Comparison of ENCODE assay signal across 25 cellular contexts in the genomic region with DNA sequence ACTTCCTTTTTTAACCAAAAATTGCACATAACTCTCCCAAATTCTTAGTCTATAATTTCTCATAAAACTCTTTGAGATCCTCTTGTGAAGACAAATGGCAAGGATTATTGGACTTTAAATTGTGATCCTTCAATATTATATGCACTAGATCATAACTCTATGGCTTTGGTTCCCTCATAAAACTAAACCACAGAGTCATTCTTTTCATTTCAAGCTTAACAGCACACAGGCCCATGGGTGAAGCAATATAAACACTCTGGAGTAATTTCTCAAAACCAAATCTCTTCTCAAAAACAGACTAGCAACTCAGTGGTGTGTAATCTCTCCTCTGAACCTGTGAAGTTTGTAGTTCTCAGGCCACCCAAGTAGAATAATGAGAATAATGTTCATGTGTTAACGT.
DNase-seq lines count a peak whose midpoint lies in the region; ATAC-seq and TF ChIP-seq lines count a peak whose summit lies in the region.
"Had no signal": no experiment of that assay in that cellular context is flagged by ENCODE, and none has a peak within 500 bp of the region (broad histone marks: within the 10 kb centered on the region; RNA-seq: fewer than 3 reads in every experiment).

No MANE protein-coding gene starts in this region.

- BruUV-seq in mammary epithelial cell (replicated peaks; lab: Mats Ljungman, UMichigan): no TSS peak

- H3K27ac ChIP-seq in mesenchymal stem cell (ENCODE audit: low read length, poor library complexity, severe bottlenecking) (no peak overlapping the region), mammary epithelial cell (ENCODE audit: insufficient read depth, low read depth, low read length) (no peak overlapping the region)
- H3K27ac ChIP-seq: lower lobe of right lung, right atrium auricular region, RWPE1, suprapubic skin had no signal

- CTCF ChIA-PET in mammary epithelial cell (lab: Charles Lee; ENCODE audit: low non-redundant PET): no interaction called here

- H3K9me3 ChIP-seq in mesenchymal stem cell (ENCODE audit: control insufficient read depth, low read length) (no peaks in the 10 kb centered on the region), mammary epithelial cell (replicated peaks; ENCODE audit: insufficient read depth, low read length) (no peaks in the 10 kb centered on the region)
- H3K9me3 ChIP-seq: HAP-1, lower lobe of right lung, right atrium auricular region, suprapubic skin had no signal

- no peak overlapping the region for H3K14ac ChIP-seq in mesenchymal stem cell (ENCODE audit: low read length in 2 of 2)

- no peak overlapping the region for H2BK15ac ChIP-seq in mesenchymal stem cell (ENCODE audit: low read depth, poor library complexity, severe bottlenecking)

- no peak overlapping the region for H2BK120ac ChIP-seq in mesenchymal stem cell (ENCODE audit: low read depth, low read length)

- H3K36me3 ChIP-seq in mesenchymal stem cell (ENCODE audit: control insufficient read depth in 1 of 2, insufficient read depth in 2 of 2, low read depth in 1 of 2, low read length in 2 of 2): no peaks in the 10 kb centered on the region
- H3K36me3 ChIP-seq in mammary epithelial cell (ENCODE audit: insufficient read depth, low read length): no peaks in the 10 kb centered on the region
- H3K36me3 ChIP-seq: HAP-1, lower lobe of right lung, right atrium auricular region, suprapubic skin had no signal

- H2BK12ac ChIP-seq in mesenchymal stem cell (ENCODE audit: low read length in 2 of 2): no peak overlapping the region

- H2AK5ac ChIP-seq in mesenchymal stem cell (ENCODE audit: low read length, severe bottlenecking): no peak overlapping the region

- in situ Hi-C loops in mammary epithelial cell (cut with MboI; ENCODE audit: low sequenced_read_pairs in 2 of 2): no loop called here

- H3K4me2 ChIP-seq in mesenchymal stem cell (ENCODE audit: low read length, poor library complexity, severe bottlenecking) (no peak overlapping the region), mammary epithelial cell (ENCODE audit: insufficient read depth, low read depth, low read length) (no peak overlapping the region)

- no peaks in the 10 kb centered on the region for H3K27me3 Mint-ChIP-seq in chondrocyte (ENCODE audit: low read depth)
- H3K27me3 Mint-ChIP-seq: CD4-positive, alpha-beta memory T cell had no signal

- H3K4me3 Mint-ChIP-seq in chondrocyte (ENCODE audit: unreplicated experiment): no peak overlapping the region
- no peak overlapping the region for H3K4me3 Mint-ChIP-seq in stimulated activated effector memory CD8-positive, alpha-beta T cell treated with anti-CD3 and anti-CD28 coated beads, Interleukin-12 subunit alpha, Interleukin-12 subunit beta, amount 100 ng/mL, for 72 hours
- H3K4me3 Mint-ChIP-seq: activated naive CD4-positive, alpha-beta T cell treated with anti-CD3 and anti-CD28 coated beads for 36 hours; activated T-cell treated with anti-CD3 and anti-CD28 coated beads, Interleukin-2, amount 50 U/mL, for 24 hours; CD4-positive, alpha-beta memory T cell; endodermal cell; immature natural killer cell had no signal

- H3K36me3 Mint-ChIP-seq in chondrocyte (ENCODE audit: low read depth): peaks cover 4% of the 10 kb centered on the region
- no peaks in the 10 kb centered on the region for H3K36me3 Mint-ChIP-seq in stimulated activated effector memory CD8-positive, alpha-beta T cell treated with anti-CD3 and anti-CD28 coated beads, Interleukin-12 subunit alpha, Interleukin-12 subunit beta, amount 100 ng/mL, for 72 hours
- H3K36me3 Mint-ChIP-seq: CD4-positive, alpha-beta memory T cell; immature natural killer cell had no signal

- no peak overlapping the region for H3K4ac ChIP-seq in mesenchymal stem cell (ENCODE audit: low read depth in 1 of 2, low read length in 2 of 2)

- intact Hi-C loops in left ventricle myocardium superior (cut with micrococcal nuclease) (no loop called here), mammary epithelial cell (cut with micrococcal nuclease) (no loop called here)

- WGBS in mesenchymal stem cell: 76% methylated on average over 1 of the region's 1 CpG
- WGBS in mammary epithelial cell (ENCODE audit: low coverage, missing lambda C conversion rate): 25% methylated on average over 1 of the region's 1 CpG

- ATAC-seq in left ventricle myocardium superior: no peak
- no peak for ATAC-seq in stimulated activated effector memory CD8-positive, alpha-beta T cell treated with anti-CD3 and anti-CD28 coated beads, Interleukin-12 subunit alpha, Interleukin-12 subunit beta, amount 100 ng/mL, for 72 hours
- no peak for ATAC-seq in HG03521 (IDR thresholded peaks at IDR 0.05; ENCODE audit: unreplicated experiment)
- ATAC-seq: HepG2, lower lobe of right lung had no signal

- no peaks in the 10 kb centered on the region for H3K4me1 ChIP-seq in mesenchymal stem cell (ENCODE audit: control insufficient read depth, insufficient read depth, low read depth, low read length)
- H3K4me1 ChIP-seq in mammary epithelial cell (ENCODE audit: insufficient read depth, low read length): no peaks in the 10 kb centered on the region
- H3K4me1 ChIP-seq: lower lobe of right lung, right atrium auricular region, suprapubic skin had no signal

- dilution Hi-C loops in mammary epithelial cell (cut with HindIII; ENCODE audit: low sequenced_read_pairs): no loop called here

- H3K27ac Mint-ChIP-seq in chondrocyte (ENCODE audit: unreplicated experiment): peak overlapping the region; percentile 4
- H3K27ac Mint-ChIP-seq in stimulated activated effector memory CD8-positive, alpha-beta T cell treated with anti-CD3 and anti-CD28 coated beads, Interleukin-12 subunit alpha, Interleukin-12 subunit beta, amount 100 ng/mL, for 72 hours: no peak overlapping the region
- H3K27ac Mint-ChIP-seq: activated naive CD4-positive, alpha-beta T cell treated with anti-CD3 and anti-CD28 coated beads for 36 hours; activated T-cell treated with anti-CD3 and anti-CD28 coated beads, Interleukin-2, amount 50 U/mL, for 24 hours; CD4-positive, alpha-beta memory T cell; endodermal cell; immature natural killer cell had no signal

- no peak for TF ChIP-seq CTCF in AG09309 (IDR thresholded peaks at IDR 0.05; ENCODE audit: control insufficient read depth, insufficient read depth, low read depth, low read length, missing control alignments)
- no peak for TF ChIP-seq CTCF in chondrocyte (IDR thresholded peaks at IDR 0.05)
- no peak for TF ChIP-seq CTCF in mammary epithelial cell (conservative IDR thresholded peaks at IDR 0.05 in 1 of 2, IDR thresholded peaks at IDR 0.05 in 1 of 2; ENCODE audit: extremely low read depth in 1 of 2, insufficient read depth in 1 of 2, low read depth in 1 of 2, low read length in 2 of 2)

- H3K4me3 ChIP-seq in AG09309 (ENCODE audit: control insufficient read depth, low read depth, low read length) (no peak overlapping the region), mesenchymal stem cell (ENCODE audit: insufficient read depth in 1 of 2, low read depth in 1 of 2, low read length in 2 of 2) (no peak overlapping the region), mammary epithelial cell (replicated peaks in 1 of 3; ENCODE audit: insufficient read depth in 1 of 3, low read depth in 2 of 3, low read length in 3 of 3) (no peak overlapping the region)
- H3K4me3 ChIP-seq: HAP-1, lower lobe of right lung, right atrium auricular region, suprapubic skin had no signal

- no peak overlapping the region for H3K23ac ChIP-seq in mesenchymal stem cell (ENCODE audit: low read length in 2 of 2)

- H3K18ac ChIP-seq in mesenchymal stem cell (ENCODE audit: low read depth in 1 of 2, low read length in 2 of 2): no peak overlapping the region

- H3K4me1 Mint-ChIP-seq in chondrocyte (ENCODE audit: low read depth): peaks cover 36% of the 10 kb centered on the region
- no peaks in the 10 kb centered on the region for H3K4me1 Mint-ChIP-seq in stimulated activated effector memory CD8-positive, alpha-beta T cell treated with anti-CD3 and anti-CD28 coated beads, Interleukin-12 subunit alpha, Interleukin-12 subunit beta, amount 100 ng/mL, for 72 hours
- H3K4me1 Mint-ChIP-seq: CD4-positive, alpha-beta memory T cell; endodermal cell; immature natural killer cell had no signal

- peak; percentile 94 for DNase-seq in AG09309 (ENCODE audit: low read depth)
- DNase-seq in HS-27A (ENCODE audit: low read depth): peak; percentile 23
- no peak for DNase-seq in chondrocyte (ENCODE audit: low spot score)
- DNase-seq in mesenchymal stem cell: peak; percentile 44
- no peak for DNase-seq in left ventricle myocardium superior
- no peak for DNase-seq in stimulated activated effector memory CD8-positive, alpha-beta T cell treated with anti-CD3 and anti-CD28 coated beads, Interleukin-12 subunit alpha, Interleukin-12 subunit beta, amount 100 ng/mL, for 72 hours (ENCODE audit: low spot score in 2 of 2)
- no peak for DNase-seq in mammary epithelial cell
- DNase-seq: activated CD4-positive, alpha-beta T cell treated with anti-CD3 and anti-CD28 coated beads for 1 hour; activated naive CD4-positive, alpha-beta T cell treated with anti-CD3 and anti-CD28 coated beads for 36 hours; activated T-cell treated with anti-CD3 and anti-CD28 coated beads, Interleukin-2, amount 50 U/mL, for 24 hours; aorta; CD4-positive, alpha-beta memory T cell; endodermal cell; immature natural killer cell; lower lobe of right lung; NCI-H146; NCI-H2171; NCI-H526 treated with DMSO at 0.1 percent for 48 hours; stimulated activated CD4-positive, alpha-beta T cell treated with anti-CD3 and anti-CD28 coated beads, Interleukin-15, amount 100 ng/mL, for 24 hours had no signal

- no peaks in the 10 kb centered on the region for H3K27me3 ChIP-seq in mesenchymal stem cell (ENCODE audit: control insufficient read depth in 1 of 2, insufficient read depth in 1 of 2, low read length in 2 of 2)
- no peaks in the 10 kb centered on the region for H3K27me3 ChIP-seq in mammary epithelial cell (ENCODE audit: insufficient read depth, low read length)
- H3K27me3 ChIP-seq: right atrium auricular region, suprapubic skin had no signal

- no peak overlapping the region for H4K91ac ChIP-seq in mesenchymal stem cell (ENCODE audit: low read length)

- no peaks in the 10 kb centered on the region for H3K79me1 ChIP-seq in mesenchymal stem cell (replicated peaks; ENCODE audit: low read length, poor library complexity, severe bottlenecking)

- no peaks in the 10 kb centered on the region for H3K79me2 ChIP-seq in mammary epithelial cell (ENCODE audit: insufficient read depth, low read length)

- H4K8ac ChIP-seq in mesenchymal stem cell (ENCODE audit: low read length): no peak overlapping the region

- no peaks in the 10 kb centered on the region for H4K20me1 ChIP-seq in mammary epithelial cell (ENCODE audit: insufficient read depth, low read length)

- H2BK5ac ChIP-seq in mesenchymal stem cell (ENCODE audit: low read depth, low read length, poor library complexity, severe bottlenecking): no peak overlapping the region

- no peak overlapping the region for H2AFZ ChIP-seq in mesenchymal stem cell (ENCODE audit: low read depth, low read length)
- no peak overlapping the region for H2AFZ ChIP-seq in mammary epithelial cell (ENCODE audit: low read depth, low read length)

- H3K9me3 Mint-ChIP-seq in chondrocyte (ENCODE audit: low read depth): peaks cover 7% of the 10 kb centered on the region
- no peaks in the 10 kb centered on the region for H3K9me3 Mint-ChIP-seq in stimulated activated effector memory CD8-positive, alpha-beta T cell treated with anti-CD3 and anti-CD28 coated beads, Interleukin-12 subunit alpha, Interleukin-12 subunit beta, amount 100 ng/mL, for 72 hours
- H3K9me3 Mint-ChIP-seq: activated naive CD4-positive, alpha-beta T cell treated with anti-CD3 and anti-CD28 coated beads for 36 hours; activated T-cell treated with anti-CD3 and anti-CD28 coated beads, Interleukin-2, amount 50 U/mL, for 24 hours; CD4-positive, alpha-beta memory T cell; endodermal cell had no signal

- H3K9ac ChIP-seq in mesenchymal stem cell (ENCODE audit: low read length): no peak overlapping the region
- H3K9ac ChIP-seq in mammary epithelial cell (ENCODE audit: insufficient read depth, low read length): no peak overlapping the region

Comparison
In these comparisons a context has a peak if more than half of its experiments do, and no peak if none do; other contexts are left out.
1. DNase-seq: peak in AG09309 (single experiment), HS-27A (single experiment) and mesenchymal stem cell (single experiment); none in chondrocyte (single experiment), left ventricle myocardium superior (single experiment), stimulated activated effector memory CD8-positive, alpha-beta T cell treated with anti-CD3 and anti-CD28 coated beads, Interleukin-12 subunit alpha, Interleukin-12 subunit beta, amount 100 ng/mL, for 72 hours (0 of 2) and mammary epithelial cell (single experiment).